ENCODE assay signal across 6 cellular contexts in genomic region chr19:45729774-45730388, GRCh38. TPM values are rescaled to one million over a fixed set of nuclear protein-coding genes. Genes with fewer than 3 reads are reported as not detected.
DNase-seq lines count a peak whose midpoint lies in the region; ATAC-seq and TF ChIP-seq lines count a peak whose summit lies in the region.

No MANE protein-coding gene starts in this region.

- no peak for TF ChIP-seq CTCF in epithelial cell of proximal tubule (conservative IDR thresholded peaks at IDR 0.05; ENCODE audit: low read depth, low read length)

- peak overlapping the region in 20 of 21 experiments; percentile 74 to 93 (median 88) for H3K27ac ChIP-seq in skin epidermis

- H3K4me3 ChIP-seq in epithelial cell of proximal tubule (ENCODE audit: low read depth, low read length) (peak overlapping the region; percentile 95), skin epidermis (peak overlapping the region; percentile 57 to 91 (median 84))

- ATAC-seq in GM18517 (IDR thresholded peaks at IDR 0.05; ENCODE audit: unreplicated experiment) (no peak), GM19452 (IDR thresholded peaks at IDR 0.05; ENCODE audit: unreplicated experiment) (no peak)

- DNase-seq in stimulated activated CD4-positive, alpha-beta T cell treated with anti-CD3 and anti-CD28 coated beads, Interleukin-15, amount 100 ng/mL, for 24 hours = peak; percentile 46
- DNase-seq in stimulated activated CD4-positive, alpha-beta T cell treated with anti-CD3 and anti-CD28 coated beads, Interleukin-12 subunit alpha, Interleukin-12 subunit beta, amount 100 ng/mL, for 4 hours = no peak
- DNase-seq in epithelial cell of proximal tubule (ENCODE audit: low read depth) = no peak

RNA-seq across cellular contexts. Expression of gene FBXO46, which starts 0.8 kb away (rescaled TPM):
- 6.6 and 11.5 TPM in 2 replicates for total RNA-seq in epithelial cell of proximal tubule

RNA-seq across cellular contexts. Expression of gene MEIOSIN, which starts 3.4 kb away (rescaled TPM):
- total RNA-seq in epithelial cell of proximal tubule = not detected in 2 replicates

RNA-seq across cellular contexts. Expression of gene QPCTL, which starts 37.4 kb away (rescaled TPM):
- total RNA-seq in epithelial cell of proximal tubule = 19.3 and 25.2 TPM in 2 replicates

RNA-seq across cellular contexts. Expression of gene SNRPD2, which starts 38.1 kb away (rescaled TPM):
- 331 and 431 TPM in 2 replicates for total RNA-seq in epithelial cell of proximal tubule

RNA-seq across cellular contexts. Expression of gene SIX5, which starts 39.2 kb away (rescaled TPM):
- 8.2 and 11.2 TPM in 2 replicates for total RNA-seq in epithelial cell of proximal tubule
